11 cellular contexts compared by ENCODE assay signal in genomic region chr4:134470544-134470943, GRCh38.
DNase-seq lines count a peak whose midpoint lies in the region; ATAC-seq and TF ChIP-seq lines count a peak whose summit lies in the region.
"Had no signal": no experiment of that assay in that cellular context is flagged by ENCODE, and none has a peak within 500 bp of the region (broad histone marks: within the 10 kb centered on the region; RNA-seq: fewer than 3 reads in every experiment).

No MANE protein-coding gene starts in this region.

- H3K27me3 Mint-ChIP-seq in GM23338 (ENCODE audit: insufficient read depth, low read depth, poor library complexity): peaks cover 3% of the 10 kb centered on the region
- H3K27me3 Mint-ChIP-seq: naive thymus-derived CD8-positive, alpha-beta T cell had no signal

- H3F3A ChIP-seq in GM23338 (replicated peaks; ENCODE audit: low read depth): no peaks in the 10 kb centered on the region

- H3K36me3 Mint-ChIP-seq in GM23338 (ENCODE audit: low read depth): peaks cover 3% of the 10 kb centered on the region; the same call in 2 of the 3 replicates
- H3K36me3 Mint-ChIP-seq: naive thymus-derived CD8-positive, alpha-beta T cell had no signal

- ATAC-seq in GM23338 (peak; percentile 72), GM21447 (IDR thresholded peaks at IDR 0.05; ENCODE audit: unreplicated experiment) (no peak)
- ATAC-seq: naive thymus-derived CD8-positive, alpha-beta T cell had no signal

- WGBS in hepatocyte (ENCODE audit: low lambda C conversion rate, missing lambda C conversion rate): 29% methylated on average over 2 of the region's 2 CpGs

- peak overlapping the region; percentile 32; the same call in 1 of the 2 replicates for H3K27ac Mint-ChIP-seq in GM23338
- H3K27ac Mint-ChIP-seq: naive thymus-derived CD8-positive, alpha-beta T cell had no signal

- H3K36me3 ChIP-seq in GM23338 (ENCODE audit: insufficient read depth) (no peaks in the 10 kb centered on the region), hepatocyte (replicated peaks; ENCODE audit: insufficient read depth, low read depth) (no peaks in the 10 kb centered on the region)
- H3K36me3 ChIP-seq: ascending aorta, SJSA1 had no signal

- H3K4me2 ChIP-seq in GM23338: no peak overlapping the region
- no peak overlapping the region for H3K4me2 ChIP-seq in hepatocyte

- no peaks in the 10 kb centered on the region; the same call in 2 of the 3 replicates for H3K9me3 Mint-ChIP-seq in GM23338

- no peaks in the 10 kb centered on the region for H3K9me3 ChIP-seq in hepatocyte (ENCODE audit: low read depth)
- H3K9me3 ChIP-seq: ascending aorta, SJSA1 had no signal

- H4K20me1 ChIP-seq in GM23338 (replicated peaks; ENCODE audit: insufficient read depth): no peaks in the 10 kb centered on the region
- no peaks in the 10 kb centered on the region for H4K20me1 ChIP-seq in hepatocyte (ENCODE audit: insufficient read depth, poor library complexity, severe bottlenecking)

- no peaks in the 10 kb centered on the region for H3K27me3 ChIP-seq in GM23338 (ENCODE audit: insufficient read depth)
- H3K27me3 ChIP-seq in hepatocyte: no peaks in the 10 kb centered on the region
- H3K27me3 ChIP-seq: ascending aorta, SJSA1 had no signal

- H2AFZ ChIP-seq in GM23338 (peak overlapping the region; percentile 45; the same call in 1 of the 2 replicates), hepatocyte (no peak overlapping the region)

- H3K4me1 ChIP-seq in GM23338 (ENCODE audit: insufficient read depth): no peaks in the 10 kb centered on the region
- no peaks in the 10 kb centered on the region for H3K4me1 ChIP-seq in hepatocyte (ENCODE audit: insufficient read depth)
- H3K4me1 ChIP-seq: ascending aorta, SJSA1 had no signal

- no peaks in the 10 kb centered on the region for H3K4me1 Mint-ChIP-seq in GM23338
- H3K4me1 Mint-ChIP-seq: naive thymus-derived CD8-positive, alpha-beta T cell had no signal

- no peaks in the 10 kb centered on the region for H3K79me2 ChIP-seq in GM23338 (replicated peaks; ENCODE audit: insufficient read depth)
- H3K79me2 ChIP-seq in hepatocyte: no peaks in the 10 kb centered on the region

- H3K9me2 ChIP-seq in GM23338 (ENCODE audit: insufficient read depth) (no peaks in the 10 kb centered on the region), hepatocyte (replicated peaks; ENCODE audit: insufficient read depth) (no peaks in the 10 kb centered on the region)

- H3K4me3 ChIP-seq in GM23338 (no peak overlapping the region), hepatocyte (no peak overlapping the region)
- H3K4me3 ChIP-seq: ascending aorta, SJSA1 had no signal

- TF ChIP-seq CTCF in GM23338 (conservative IDR thresholded peaks at IDR 0.05; ENCODE audit: low read depth in 2 of 2): peak; percentile 76 to 92
- TF ChIP-seq CTCF in hepatocyte (IDR thresholded peaks at IDR 0.05; ENCODE audit: poor library complexity): peak; percentile 52

- H3K27ac ChIP-seq in GM23338 (ENCODE audit: low read depth) (no peak overlapping the region), hepatocyte (no peak overlapping the region)
- H3K27ac ChIP-seq: ascending aorta, SJSA1 had no signal

- no peak overlapping the region for H3K4me3 Mint-ChIP-seq in GM23338
- H3K4me3 Mint-ChIP-seq: naive thymus-derived CD8-positive, alpha-beta T cell had no signal

- DNase-seq in A172 (ENCODE audit: low spot score): peak; percentile 31
- peak; percentile 59 for DNase-seq in GM23338 (ENCODE audit: low spot score)
- DNase-seq in RPMI8226: peak; percentile 3
- peak; percentile 25 for DNase-seq in hepatocyte (ENCODE audit: low spot score)
- DNase-seq in islet precursor cell: no peak
- no peak for DNase-seq in HPDE6-E6E7 (ENCODE audit: extremely low spot score)
- no peak for DNase-seq in activated CD4-positive, alpha-beta T cell treated with anti-CD3 and anti-CD28 coated beads for 4 hours
- DNase-seq: naive thymus-derived CD8-positive, alpha-beta T cell had no signal

TF ChIP-seq in GM23338, 12 proteins besides CTCF, POLR2A, EP300 and RAD21:
- TF ChIP-seq JUNB (IDR thresholded peaks at IDR 0.05; ENCODE audit: unreplicated experiment) (no peak), ZNF114 (CRISPR knock-in tag; IDR thresholded peaks at IDR 0.05) (no peak), ETS1 (IDR thresholded peaks at IDR 0.05) (no peak), POLR2AphosphoS5 (IDR thresholded peaks at IDR 0.05; ENCODE audit: low read depth) (no peak), STAT1 (IDR thresholded peaks at IDR 0.05; ENCODE audit: unreplicated experiment) (no peak), ZNF331 (CRISPR knock-in tag; IDR thresholded peaks at IDR 0.05; ENCODE audit: low read depth) (no peak), EZH2 (IDR thresholded peaks at IDR 0.05; ENCODE audit: low read depth, unreplicated experiment) (no peak), CREB1 (CRISPR knock-in tag; IDR thresholded peaks at IDR 0.05; ENCODE audit: low read depth) (no peak), EZH2phosphoT487 (IDR thresholded peaks at IDR 0.05; ENCODE audit: unreplicated experiment) (no peak), REST (IDR thresholded peaks at IDR 0.05; ENCODE audit: unreplicated experiment) (no peak), NANOG (IDR thresholded peaks at IDR 0.05; ENCODE audit: borderline replicate concordance) (no peak)
TF ChIP-seq in GM23338: peak in this region for 0.

Comparison
In these comparisons a context has a peak if more than half of its experiments do, and no peak if none do; other contexts are left out.
1. DNase-seq: peak in A172 (single experiment), GM23338 (single experiment), RPMI8226 (single experiment) and hepatocyte (single experiment); none in islet precursor cell (single experiment), HPDE6-E6E7 (single experiment) and activated CD4-positive, alpha-beta T cell treated with anti-CD3 and anti-CD28 coated beads for 4 hours (0 of 2).